2 cellular contexts compared by ENCODE assay signal in the genomic region with DNA sequence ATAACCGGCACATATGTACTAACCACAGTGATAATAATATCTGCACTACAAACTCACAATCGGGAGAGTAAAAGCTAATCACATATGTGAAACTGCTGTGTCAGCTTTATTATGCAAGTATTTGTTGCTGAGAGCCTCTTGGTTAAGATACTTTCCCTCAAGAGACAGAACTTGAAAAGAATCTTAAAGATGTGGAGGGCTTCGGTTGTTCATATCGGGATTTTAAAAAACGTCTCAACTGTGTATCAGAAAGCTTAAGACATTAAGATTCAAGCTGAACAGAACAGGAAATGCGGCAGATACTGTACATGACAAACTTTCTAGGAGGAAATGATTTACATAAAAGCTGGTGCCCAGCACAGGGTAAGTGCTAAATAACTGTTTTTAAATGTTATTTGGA.
TF ChIP-seq lines count a peak whose summit lies in the region.

No MANE protein-coding gene starts in this region.

TF ChIP-seq in GM23338, 12 proteins besides CTCF, POLR2A, EP300 and RAD21 (continued from another document and continues in another):
- TF ChIP-seq, protein P1, sequence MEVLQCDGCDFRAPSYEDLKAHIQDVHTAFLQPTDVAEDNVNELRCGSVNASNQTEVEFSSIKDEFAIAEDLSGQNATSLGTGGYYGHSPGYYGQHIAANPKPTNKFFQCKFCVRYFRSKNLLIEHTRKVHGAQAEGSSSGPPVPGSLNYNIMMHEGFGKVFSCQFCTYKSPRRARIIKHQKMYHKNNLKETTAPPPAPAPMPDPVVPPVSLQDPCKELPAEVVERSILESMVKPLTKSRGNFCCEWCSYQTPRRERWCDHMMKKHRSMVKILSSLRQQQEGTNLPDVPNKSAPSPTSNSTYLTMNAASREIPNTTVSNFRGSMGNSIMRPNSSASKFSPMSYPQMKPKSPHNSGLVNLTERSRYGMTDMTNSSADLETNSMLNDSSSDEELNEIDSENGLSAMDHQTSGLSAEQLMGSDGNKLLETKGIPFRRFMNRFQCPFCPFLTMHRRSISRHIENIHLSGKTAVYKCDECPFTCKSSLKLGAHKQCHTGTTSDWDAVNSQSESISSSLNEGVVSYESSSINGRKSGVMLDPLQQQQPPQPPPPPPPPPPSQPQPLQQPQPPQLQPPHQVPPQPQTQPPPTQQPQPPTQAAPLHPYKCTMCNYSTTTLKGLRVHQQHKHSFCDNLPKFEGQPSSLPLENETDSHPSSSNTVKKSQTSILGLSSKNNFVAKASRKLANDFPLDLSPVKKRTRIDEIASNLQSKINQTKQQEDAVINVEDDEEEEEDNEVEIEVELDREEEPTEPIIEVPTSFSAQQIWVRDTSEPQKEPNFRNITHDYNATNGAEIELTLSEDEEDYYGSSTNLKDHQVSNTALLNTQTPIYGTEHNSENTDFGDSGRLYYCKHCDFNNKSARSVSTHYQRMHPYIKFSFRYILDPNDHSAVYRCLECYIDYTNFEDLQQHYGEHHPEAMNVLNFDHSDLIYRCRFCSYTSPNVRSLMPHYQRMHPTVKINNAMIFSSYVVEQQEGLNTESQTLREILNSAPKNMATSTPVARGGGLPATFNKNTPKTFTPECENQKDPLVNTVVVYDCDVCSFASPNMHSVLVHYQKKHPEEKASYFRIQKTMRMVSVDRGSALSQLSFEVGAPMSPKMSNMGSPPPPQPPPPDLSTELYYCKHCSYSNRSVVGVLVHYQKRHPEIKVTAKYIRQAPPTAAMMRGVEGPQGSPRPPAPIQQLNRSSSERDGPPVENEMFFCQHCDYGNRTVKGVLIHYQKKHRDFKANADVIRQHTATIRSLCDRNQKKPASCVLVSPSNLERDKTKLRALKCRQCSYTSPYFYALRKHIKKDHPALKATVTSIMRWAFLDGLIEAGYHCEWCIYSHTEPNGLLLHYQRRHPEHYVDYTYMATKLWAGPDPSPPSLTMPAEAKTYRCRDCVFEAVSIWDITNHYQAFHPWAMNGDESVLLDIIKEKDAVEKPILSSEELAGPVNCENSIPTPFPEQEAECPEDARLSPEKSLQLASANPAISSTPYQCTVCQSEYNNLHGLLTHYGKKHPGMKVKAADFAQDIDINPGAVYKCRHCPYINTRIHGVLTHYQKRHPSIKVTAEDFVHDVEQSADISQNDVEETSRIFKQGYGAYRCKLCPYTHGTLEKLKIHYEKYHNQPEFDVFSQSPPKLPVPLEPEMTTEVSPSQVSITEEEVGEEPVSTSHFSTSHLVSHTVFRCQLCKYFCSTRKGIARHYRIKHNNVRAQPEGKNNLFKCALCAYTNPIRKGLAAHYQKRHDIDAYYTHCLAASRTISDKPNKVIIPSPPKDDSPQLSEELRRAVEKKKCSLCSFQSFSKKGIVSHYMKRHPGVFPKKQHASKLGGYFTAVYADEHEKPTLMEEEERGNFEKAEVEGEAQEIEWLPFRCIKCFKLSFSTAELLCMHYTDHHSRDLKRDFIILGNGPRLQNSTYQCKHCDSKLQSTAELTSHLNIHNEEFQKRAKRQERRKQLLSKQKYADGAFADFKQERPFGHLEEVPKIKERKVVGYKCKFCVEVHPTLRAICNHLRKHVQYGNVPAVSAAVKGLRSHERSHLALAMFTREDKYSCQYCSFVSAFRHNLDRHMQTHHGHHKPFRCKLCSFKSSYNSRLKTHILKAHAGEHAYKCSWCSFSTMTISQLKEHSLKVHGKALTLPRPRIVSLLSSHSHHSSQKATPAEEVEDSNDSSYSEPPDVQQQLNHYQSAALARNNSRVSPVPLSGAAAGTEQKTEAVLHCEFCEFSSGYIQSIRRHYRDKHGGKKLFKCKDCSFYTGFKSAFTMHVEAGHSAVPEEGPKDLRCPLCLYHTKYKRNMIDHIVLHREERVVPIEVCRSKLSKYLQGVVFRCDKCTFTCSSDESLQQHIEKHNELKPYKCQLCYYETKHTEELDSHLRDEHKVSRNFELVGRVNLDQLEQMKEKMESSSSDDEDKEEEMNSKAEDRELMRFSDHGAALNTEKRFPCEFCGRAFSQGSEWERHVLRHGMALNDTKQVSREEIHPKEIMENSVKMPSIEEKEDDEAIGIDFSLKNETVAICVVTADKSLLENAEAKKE (CRISPR knock-in tag; IDR thresholded peaks at IDR 0.05): no peak
- TF ChIP-seq ZNF114 (CRISPR knock-in tag; IDR thresholded peaks at IDR 0.05) (no peak), EZH2phosphoT487 (IDR thresholded peaks at IDR 0.05; ENCODE audit: unreplicated experiment) (no peak), CREB1 (CRISPR knock-in tag; IDR thresholded peaks at IDR 0.05; ENCODE audit: low read depth) (no peak), POLR2AphosphoS5 (IDR thresholded peaks at IDR 0.05; ENCODE audit: low read depth) (no peak), JUNB (IDR thresholded peaks at IDR 0.05; ENCODE audit: unreplicated experiment) (no peak), EZH2 (IDR thresholded peaks at IDR 0.05; ENCODE audit: low read depth, unreplicated experiment) (no peak), STAT1 (IDR thresholded peaks at IDR 0.05; ENCODE audit: unreplicated experiment) (no peak)
- TF ChIP-seq, protein P2, sequence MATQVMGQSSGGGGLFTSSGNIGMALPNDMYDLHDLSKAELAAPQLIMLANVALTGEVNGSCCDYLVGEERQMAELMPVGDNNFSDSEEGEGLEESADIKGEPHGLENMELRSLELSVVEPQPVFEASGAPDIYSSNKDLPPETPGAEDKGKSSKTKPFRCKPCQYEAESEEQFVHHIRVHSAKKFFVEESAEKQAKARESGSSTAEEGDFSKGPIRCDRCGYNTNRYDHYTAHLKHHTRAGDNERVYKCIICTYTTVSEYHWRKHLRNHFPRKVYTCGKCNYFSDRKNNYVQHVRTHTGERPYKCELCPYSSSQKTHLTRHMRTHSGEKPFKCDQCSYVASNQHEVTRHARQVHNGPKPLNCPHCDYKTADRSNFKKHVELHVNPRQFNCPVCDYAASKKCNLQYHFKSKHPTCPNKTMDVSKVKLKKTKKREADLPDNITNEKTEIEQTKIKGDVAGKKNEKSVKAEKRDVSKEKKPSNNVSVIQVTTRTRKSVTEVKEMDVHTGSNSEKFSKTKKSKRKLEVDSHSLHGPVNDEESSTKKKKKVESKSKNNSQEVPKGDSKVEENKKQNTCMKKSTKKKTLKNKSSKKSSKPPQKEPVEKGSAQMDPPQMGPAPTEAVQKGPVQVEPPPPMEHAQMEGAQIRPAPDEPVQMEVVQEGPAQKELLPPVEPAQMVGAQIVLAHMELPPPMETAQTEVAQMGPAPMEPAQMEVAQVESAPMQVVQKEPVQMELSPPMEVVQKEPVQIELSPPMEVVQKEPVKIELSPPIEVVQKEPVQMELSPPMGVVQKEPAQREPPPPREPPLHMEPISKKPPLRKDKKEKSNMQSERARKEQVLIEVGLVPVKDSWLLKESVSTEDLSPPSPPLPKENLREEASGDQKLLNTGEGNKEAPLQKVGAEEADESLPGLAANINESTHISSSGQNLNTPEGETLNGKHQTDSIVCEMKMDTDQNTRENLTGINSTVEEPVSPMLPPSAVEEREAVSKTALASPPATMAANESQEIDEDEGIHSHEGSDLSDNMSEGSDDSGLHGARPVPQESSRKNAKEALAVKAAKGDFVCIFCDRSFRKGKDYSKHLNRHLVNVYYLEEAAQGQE (IDR thresholded peaks at IDR 0.05; ENCODE audit: unreplicated experiment): no peak
- TF ChIP-seq, protein P3, sequence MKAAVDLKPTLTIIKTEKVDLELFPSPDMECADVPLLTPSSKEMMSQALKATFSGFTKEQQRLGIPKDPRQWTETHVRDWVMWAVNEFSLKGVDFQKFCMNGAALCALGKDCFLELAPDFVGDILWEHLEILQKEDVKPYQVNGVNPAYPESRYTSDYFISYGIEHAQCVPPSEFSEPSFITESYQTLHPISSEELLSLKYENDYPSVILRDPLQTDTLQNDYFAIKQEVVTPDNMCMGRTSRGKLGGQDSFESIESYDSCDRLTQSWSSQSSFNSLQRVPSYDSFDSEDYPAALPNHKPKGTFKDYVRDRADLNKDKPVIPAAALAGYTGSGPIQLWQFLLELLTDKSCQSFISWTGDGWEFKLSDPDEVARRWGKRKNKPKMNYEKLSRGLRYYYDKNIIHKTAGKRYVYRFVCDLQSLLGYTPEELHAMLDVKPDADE (IDR thresholded peaks at IDR 0.05): no peak

TF ChIP-seq in K562, 482 proteins besides CTCF, POLR2A, EP300 and RAD21:
- TF ChIP-seq MAFK (IDR thresholded peaks at IDR 0.05; ENCODE audit: low read length) (peak; percentile 99), KLF6 (CRISPR knock-in tag; IDR thresholded peaks at IDR 0.05; ENCODE audit: borderline replicate concordance) (no peak), NEUROD1 (IDR thresholded peaks at IDR 0.05; ENCODE audit: borderline replicate concordance, low read depth, low read length, partially characterized antibody) (no peak), C11orf30 (IDR thresholded peaks at IDR 0.05; ENCODE audit: low read depth) (peak; percentile 96), ZNF431 (CRISPR knock-in tag; IDR thresholded peaks at IDR 0.05) (no peak), HNRNPL (IDR thresholded peaks at IDR 0.05; ENCODE audit: low read depth, low read length) (no peak), NFE2L1 (tag; IDR thresholded peaks at IDR 0.05; ENCODE audit: borderline replicate concordance, low read depth) (no peak), ZNF316 (IDR thresholded peaks at IDR 0.05) (peak; percentile 99), MAFF (IDR thresholded peaks at IDR 0.05; ENCODE audit: low read length) (peak; percentile 99), SREBF2 (CRISPR knock-in tag; IDR thresholded peaks at IDR 0.05) (no peak), MAFG (tag; conservative IDR thresholded peaks at IDR 0.05) (peak; percentile 97), NFE2 (IDR thresholded peaks at IDR 0.05; ENCODE audit: low read depth) (peak; percentile 38; the same call in 1 of the 2 replicates), ZNF696 (CRISPR knock-in tag; conservative IDR thresholded peaks at IDR 0.05) (no peak), SUPT5H (IDR thresholded peaks at IDR 0.05) (no peak), CEBPG (CRISPR knock-in tag; IDR thresholded peaks at IDR 0.05) (no peak), CEBPG (tag; conservative IDR thresholded peaks at IDR 0.05 in 1 of 2, IDR thresholded peaks at IDR 0.05 in 1 of 2) (0 out of 4 replicates have a peak, but pooled peaks of 1 of the 2 experiments have one; percentile 9), ZNF41 (CRISPR knock-in tag; conservative IDR thresholded peaks at IDR 0.05) (no peak)
- TF ChIP-seq, protein P4, sequence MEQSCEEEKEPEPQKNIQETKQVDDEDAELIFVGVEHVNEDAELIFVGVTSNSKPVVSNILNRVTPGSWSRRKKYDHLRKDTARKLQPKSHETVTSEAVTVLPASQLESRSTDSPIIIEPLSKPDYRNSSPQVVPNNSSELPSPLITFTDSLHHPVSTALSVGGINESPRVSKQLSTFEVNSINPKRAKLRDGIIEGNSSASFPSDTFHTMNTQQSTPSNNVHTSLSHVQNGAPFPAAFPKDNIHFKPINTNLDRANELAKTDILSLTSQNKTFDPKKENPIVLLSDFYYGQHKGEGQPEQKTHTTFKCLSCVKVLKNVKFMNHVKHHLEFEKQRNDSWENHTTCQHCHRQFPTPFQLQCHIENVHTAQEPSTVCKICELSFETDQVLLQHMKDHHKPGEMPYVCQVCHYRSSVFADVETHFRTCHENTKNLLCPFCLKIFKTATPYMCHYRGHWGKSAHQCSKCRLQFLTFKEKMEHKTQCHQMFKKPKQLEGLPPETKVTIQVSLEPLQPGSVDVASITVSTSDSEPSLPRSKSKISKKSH (CRISPR knock-in tag; IDR thresholded peaks at IDR 0.05): no peak
- TF ChIP-seq, protein P5, sequence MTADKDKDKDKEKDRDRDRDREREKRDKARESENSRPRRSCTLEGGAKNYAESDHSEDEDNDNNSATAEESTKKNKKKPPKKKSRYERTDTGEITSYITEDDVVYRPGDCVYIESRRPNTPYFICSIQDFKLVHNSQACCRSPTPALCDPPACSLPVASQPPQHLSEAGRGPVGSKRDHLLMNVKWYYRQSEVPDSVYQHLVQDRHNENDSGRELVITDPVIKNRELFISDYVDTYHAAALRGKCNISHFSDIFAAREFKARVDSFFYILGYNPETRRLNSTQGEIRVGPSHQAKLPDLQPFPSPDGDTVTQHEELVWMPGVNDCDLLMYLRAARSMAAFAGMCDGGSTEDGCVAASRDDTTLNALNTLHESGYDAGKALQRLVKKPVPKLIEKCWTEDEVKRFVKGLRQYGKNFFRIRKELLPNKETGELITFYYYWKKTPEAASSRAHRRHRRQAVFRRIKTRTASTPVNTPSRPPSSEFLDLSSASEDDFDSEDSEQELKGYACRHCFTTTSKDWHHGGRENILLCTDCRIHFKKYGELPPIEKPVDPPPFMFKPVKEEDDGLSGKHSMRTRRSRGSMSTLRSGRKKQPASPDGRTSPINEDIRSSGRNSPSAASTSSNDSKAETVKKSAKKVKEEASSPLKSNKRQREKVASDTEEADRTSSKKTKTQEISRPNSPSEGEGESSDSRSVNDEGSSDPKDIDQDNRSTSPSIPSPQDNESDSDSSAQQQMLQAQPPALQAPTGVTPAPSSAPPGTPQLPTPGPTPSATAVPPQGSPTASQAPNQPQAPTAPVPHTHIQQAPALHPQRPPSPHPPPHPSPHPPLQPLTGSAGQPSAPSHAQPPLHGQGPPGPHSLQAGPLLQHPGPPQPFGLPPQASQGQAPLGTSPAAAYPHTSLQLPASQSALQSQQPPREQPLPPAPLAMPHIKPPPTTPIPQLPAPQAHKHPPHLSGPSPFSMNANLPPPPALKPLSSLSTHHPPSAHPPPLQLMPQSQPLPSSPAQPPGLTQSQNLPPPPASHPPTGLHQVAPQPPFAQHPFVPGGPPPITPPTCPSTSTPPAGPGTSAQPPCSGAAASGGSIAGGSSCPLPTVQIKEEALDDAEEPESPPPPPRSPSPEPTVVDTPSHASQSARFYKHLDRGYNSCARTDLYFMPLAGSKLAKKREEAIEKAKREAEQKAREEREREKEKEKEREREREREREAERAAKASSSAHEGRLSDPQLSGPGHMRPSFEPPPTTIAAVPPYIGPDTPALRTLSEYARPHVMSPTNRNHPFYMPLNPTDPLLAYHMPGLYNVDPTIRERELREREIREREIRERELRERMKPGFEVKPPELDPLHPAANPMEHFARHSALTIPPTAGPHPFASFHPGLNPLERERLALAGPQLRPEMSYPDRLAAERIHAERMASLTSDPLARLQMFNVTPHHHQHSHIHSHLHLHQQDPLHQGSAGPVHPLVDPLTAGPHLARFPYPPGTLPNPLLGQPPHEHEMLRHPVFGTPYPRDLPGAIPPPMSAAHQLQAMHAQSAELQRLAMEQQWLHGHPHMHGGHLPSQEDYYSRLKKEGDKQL (CRISPR knock-in tag; IDR thresholded peaks at IDR 0.05; ENCODE audit: borderline replicate concordance): no peak
TF ChIP-seq in K562: peak in this region for 7.
